ENCODE assay signal across 19 cellular contexts in the genomic region with DNA sequence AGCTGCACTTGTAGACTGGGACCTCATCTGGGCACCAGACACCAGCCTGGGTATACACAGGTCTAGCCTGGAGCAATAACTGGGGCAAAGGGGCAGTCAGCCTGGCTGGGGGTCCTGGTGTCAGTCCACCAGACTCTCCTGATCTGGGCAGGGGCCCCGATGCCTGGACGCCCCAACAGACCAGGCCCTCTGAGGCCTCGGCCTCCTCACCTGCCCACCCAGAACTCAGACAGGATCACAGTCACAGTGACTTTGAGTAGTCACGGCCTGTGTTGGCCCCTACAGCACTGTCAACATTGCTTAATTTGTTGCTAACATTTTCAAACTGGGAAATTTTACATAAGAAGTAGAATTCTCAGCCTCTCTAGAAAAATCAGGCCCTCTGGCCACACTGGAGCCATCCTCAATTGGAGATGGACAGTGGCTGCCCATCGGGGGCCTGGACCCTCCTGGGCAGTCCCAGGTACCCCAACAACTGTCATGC. TPM values are rescaled to one million over a fixed set of nuclear protein-coding genes. Genes with fewer than 3 reads are reported as not detected.
A peak's percentile ranks its signal among the peaks of the same experiment; 100 is the strongest.
DNase-seq lines count a peak whose midpoint lies in the region; ATAC-seq and TF ChIP-seq lines count a peak whose summit lies in the region.
"Had no signal": no experiment of that assay in that cellular context is flagged by ENCODE, and none has a peak within 500 bp of the region (broad histone marks: within the 10 kb centered on the region; RNA-seq: fewer than 3 reads in every experiment).

No MANE protein-coding gene starts in this region.

- no peaks in the 10 kb centered on the region for H3K79me1 ChIP-seq in neuronal stem cell (ENCODE audit: low read depth, low read length)

- H3K9me3 Mint-ChIP-seq in activated CD4-positive, alpha-beta T cell treated with anti-CD3 and anti-CD28 coated beads, Interleukin-2, amount 10 ng/mL, durations not matched to agents 7 days and 5 days, result no peaks in the 10 kb centered on the region
- no peaks in the 10 kb centered on the region for H3K9me3 Mint-ChIP-seq in activated naive CD8-positive, alpha-beta T cell treated with anti-CD3 and anti-CD28 coated beads, Interleukin-2, amount 50 U/mL, for 24 hours
- no peaks in the 10 kb centered on the region for H3K9me3 Mint-ChIP-seq in neural progenitor cell

- TF ChIP-seq CTCF in DOHH2 (IDR thresholded peaks at IDR 0.05; ENCODE audit: low read depth, low read length, poor library complexity, severe bottlenecking), result peak; percentile 6
- no peak for TF ChIP-seq CTCF in neural progenitor cell (IDR thresholded peaks at IDR 0.05)

- H3K9ac ChIP-seq in neuronal stem cell (ENCODE audit: low read depth, low read length, poor library complexity), result no peak overlapping the region
- no peak overlapping the region for H3K9ac ChIP-seq in neural progenitor cell
- H3K9ac ChIP-seq: parathyroid adenoma had no signal

- H3K4me2 ChIP-seq in DOHH2 (ENCODE audit: low read length), result no peak overlapping the region
- H3K4me2 ChIP-seq in neuronal stem cell (ENCODE audit: insufficient read depth, low read length, poor library complexity, severe bottlenecking), result no peak overlapping the region
- no peak overlapping the region for H3K4me2 ChIP-seq in neural progenitor cell
- H3K4me2 ChIP-seq: A549 had no signal

- no CpG with 5 or more reads among the region's 5 CpGs for WGBS in neuronal stem cell (ENCODE audit: extremely low coverage in 2 of 2, insufficient read length in 2 of 2, insufficient replicate concordance in 1 of 2), 2 donors

- no peaks in the 10 kb centered on the region for H3K27me3 Mint-ChIP-seq in activated CD4-positive, alpha-beta T cell treated with anti-CD3 and anti-CD28 coated beads, Interleukin-2, amount 10 ng/mL, durations not matched to agents 7 days and 5 days
- H3K27me3 Mint-ChIP-seq in activated naive CD8-positive, alpha-beta T cell treated with anti-CD3 and anti-CD28 coated beads, Interleukin-2, amount 50 U/mL, for 24 hours, result no peaks in the 10 kb centered on the region
- H3K27me3 Mint-ChIP-seq in neural progenitor cell (ENCODE audit: insufficient read depth, low read depth), result peaks cover 2% of the 10 kb centered on the region

- peak overlapping the region; percentile 66 for H2BK5ac ChIP-seq in neuronal stem cell (ENCODE audit: low read length)

- no peaks in the 10 kb centered on the region for H3K9me3 ChIP-seq in DOHH2 (ENCODE audit: control insufficient read depth, insufficient read depth, low read length)
- no peaks in the 10 kb centered on the region for H3K9me3 ChIP-seq in neuronal stem cell (replicated peaks in 1 of 2; ENCODE audit: control insufficient read depth in 2 of 2, insufficient read depth in 1 of 2, low read depth in 1 of 2, low read length in 2 of 2)
- H3K9me3 ChIP-seq in neural progenitor cell (ENCODE audit: low read depth), result no peaks in the 10 kb centered on the region
- H3K9me3 ChIP-seq: A549, mucosa of descending colon, suprapubic skin had no signal

- H3K36me3 Mint-ChIP-seq in activated CD4-positive, alpha-beta T cell treated with anti-CD3 and anti-CD28 coated beads, Interleukin-2, amount 10 ng/mL, durations not matched to agents 7 days and 5 days (ENCODE audit: low read depth), result peaks cover 52% of the 10 kb centered on the region
- peaks cover 16% of the 10 kb centered on the region for H3K36me3 Mint-ChIP-seq in activated naive CD8-positive, alpha-beta T cell treated with anti-CD3 and anti-CD28 coated beads, Interleukin-2, amount 50 U/mL, for 24 hours (ENCODE audit: low read depth)
- peaks cover 7% of the 10 kb centered on the region for H3K36me3 Mint-ChIP-seq in neural progenitor cell

- H3K4me1 ChIP-seq in DOHH2 (ENCODE audit: control insufficient read depth, low read length) (peaks cover 19% of the 10 kb centered on the region), neuronal stem cell (ENCODE audit: control insufficient read depth in 2 of 2, insufficient read depth in 1 of 2, low read depth in 1 of 2, low read length in 2 of 2) (peaks cover 11% of the 10 kb centered on the region in 2 donors), neural progenitor cell (peaks cover 6% of the 10 kb centered on the region)

- POLR2A ChIA-PET in activated CD4-positive, alpha-beta T cell treated with anti-CD3 and anti-CD28 coated beads, Interleukin-2, amount 10 ng/mL, durations not matched to agents 7 days and 5 days (lab: Charles Lee), result no interaction called here

- no peaks in the 10 kb centered on the region for H3K27me3 ChIP-seq in DOHH2 (ENCODE audit: control insufficient read depth, low read length)
- H3K27me3 ChIP-seq in neuronal stem cell (ENCODE audit: control insufficient read depth in 3 of 3, insufficient read depth in 3 of 3, low read depth in 1 of 3, low read length in 3 of 3), result no peaks in the 10 kb centered on the region
- H3K27me3 ChIP-seq in neural progenitor cell, result no peaks in the 10 kb centered on the region
- H3K27me3 ChIP-seq: suprapubic skin had no signal

- H4K91ac ChIP-seq in neuronal stem cell (ENCODE audit: low read depth, low read length, poor library complexity), result no peak overlapping the region

- H3F3A ChIP-seq in DOHH2 (ENCODE audit: control insufficient read depth, insufficient read depth) (0 out of 2 replicates have a peak, but pooled peaks cover under 1% of the 10 kb centered on the region), neural progenitor cell (ENCODE audit: low read depth) (no peaks in the 10 kb centered on the region)

- peak overlapping the region; percentile 5 for H2BK15ac ChIP-seq in neuronal stem cell (ENCODE audit: low read length)

- H3K4me3 ChIP-seq in DOHH2 (ENCODE audit: low read length) (no peak overlapping the region), neuronal stem cell (ENCODE audit: low read length in 2 of 2) (no peak overlapping the region), neural progenitor cell (no peak overlapping the region)
- H3K4me3 ChIP-seq: A549, mucosa of descending colon, suprapubic skin had no signal

- peaks cover 63% of the 10 kb centered on the region for H3K4me1 Mint-ChIP-seq in activated CD4-positive, alpha-beta T cell treated with anti-CD3 and anti-CD28 coated beads, Interleukin-2, amount 10 ng/mL, durations not matched to agents 7 days and 5 days
- peaks cover 52% of the 10 kb centered on the region for H3K4me1 Mint-ChIP-seq in activated naive CD8-positive, alpha-beta T cell treated with anti-CD3 and anti-CD28 coated beads, Interleukin-2, amount 50 U/mL, for 24 hours
- peaks cover 9% of the 10 kb centered on the region for H3K4me1 Mint-ChIP-seq in neural progenitor cell

- peak overlapping the region; percentile 24 for H2AK5ac ChIP-seq in neuronal stem cell (ENCODE audit: low read depth, low read length)

- peak overlapping the region; percentile 25 for H3K27ac Mint-ChIP-seq in activated CD4-positive, alpha-beta T cell treated with anti-CD3 and anti-CD28 coated beads, Interleukin-2, amount 10 ng/mL, durations not matched to agents 7 days and 5 days
- peak overlapping the region; percentile 59 for H3K27ac Mint-ChIP-seq in activated naive CD8-positive, alpha-beta T cell treated with anti-CD3 and anti-CD28 coated beads, Interleukin-2, amount 50 U/mL, for 24 hours
- H3K27ac Mint-ChIP-seq in neural progenitor cell, result no peak overlapping the region

- no peak overlapping the region for H3K23ac ChIP-seq in neuronal stem cell (ENCODE audit: low read depth, low read length, poor library complexity)

- H4K8ac ChIP-seq in neuronal stem cell (ENCODE audit: low read depth, low read length), result no peak overlapping the region

- no peak overlapping the region for H3K14ac ChIP-seq in neuronal stem cell (ENCODE audit: low read length)

- no peaks in the 10 kb centered on the region; the same call in 1 of the 2 replicates for H4K20me1 ChIP-seq in DOHH2 (ENCODE audit: control insufficient read depth, insufficient read depth, low read depth, low read length)
- H4K20me1 ChIP-seq in neural progenitor cell (ENCODE audit: low read depth), result peaks cover 5% of the 10 kb centered on the region

- H3K27ac ChIP-seq in DOHH2 (ENCODE audit: low read depth, low read length) (no peak overlapping the region), neuronal stem cell (replicated peaks; ENCODE audit: low read length) (no peak overlapping the region), neural progenitor cell (no peak overlapping the region)
- H3K27ac ChIP-seq: A549, HL-60, parathyroid adenoma, suprapubic skin had no signal

- H2BK120ac ChIP-seq in neuronal stem cell (ENCODE audit: low read depth, low read length), result no peak overlapping the region

- no peak overlapping the region for H3K4ac ChIP-seq in neuronal stem cell (ENCODE audit: low read length)

- no peaks in the 10 kb centered on the region for H3K9me2 ChIP-seq in DOHH2 (replicated peaks; ENCODE audit: control insufficient read depth, low read length)

- H3K36me3 ChIP-seq in DOHH2 (ENCODE audit: control insufficient read depth, low read length) (peaks cover 45% of the 10 kb centered on the region), neuronal stem cell (replicated peaks in 1 of 2; ENCODE audit: control insufficient read depth in 2 of 2, insufficient read depth in 2 of 2, low read length in 2 of 2) (peaks cover 14 to 41% of the 10 kb centered on the region in 2 donors), neural progenitor cell (no peaks in the 10 kb centered on the region)

- H3K4me3 Mint-ChIP-seq in activated CD4-positive, alpha-beta T cell treated with anti-CD3 and anti-CD28 coated beads, Interleukin-2, amount 10 ng/mL, durations not matched to agents 7 days and 5 days, result no peak overlapping the region
- no peak overlapping the region for H3K4me3 Mint-ChIP-seq in activated naive CD8-positive, alpha-beta T cell treated with anti-CD3 and anti-CD28 coated beads, Interleukin-2, amount 50 U/mL, for 24 hours
- H3K4me3 Mint-ChIP-seq in neural progenitor cell, result no peak overlapping the region

- H3K18ac ChIP-seq in neuronal stem cell (ENCODE audit: low read length), result no peak overlapping the region

- no peak for DNase-seq in activated CD4-positive, alpha-beta T cell treated with anti-CD3 and anti-CD28 coated beads, Interleukin-2, amount 10 ng/mL, durations not matched to agents 7 days and 5 days
- DNase-seq in activated CD4-positive, alpha-beta T cell treated with anti-CD3 and anti-CD28 coated beads for 48 hours, result no peak
- no peak for DNase-seq in activated naive CD8-positive, alpha-beta T cell treated with anti-CD3 and anti-CD28 coated beads, Interleukin-2, amount 50 U/mL, for 24 hours
- no peak for DNase-seq in neuronal stem cell (ENCODE audit: low spot score)
- no peak for DNase-seq in NAMALWA (ENCODE audit: low spot score)
- no peak for DNase-seq in posterior vena cava (ENCODE audit: low spot score)
- DNase-seq in neural progenitor cell (ENCODE audit: low spot score), result no peak
- DNase-seq: amniotic stem cell, COR-L47, glutamatergic neuron, islet precursor cell, KG1, NCI-H1436 had no signal

- ATAC-seq in activated naive CD8-positive, alpha-beta T cell treated with anti-CD3 and anti-CD28 coated beads, Interleukin-2, amount 50 U/mL, for 24 hours, result no peak
- ATAC-seq: A549, mucosa of descending colon had no signal

- H2BK12ac ChIP-seq in neuronal stem cell (ENCODE audit: low read length), result no peak overlapping the region

- CTCF ChIA-PET in activated CD4-positive, alpha-beta T cell treated with anti-CD3 and anti-CD28 coated beads, Interleukin-2, amount 10 ng/mL, durations not matched to agents 7 days and 5 days (lab: Charles Lee), result interaction anchor here (1.5 to 5.3 kb wide), 10 partner anchors 13 to 215 kb away, joined by 5 to 81 read pairs (median 12); a partner anchor contains a TSS

- H3K79me2 ChIP-seq in DOHH2 (ENCODE audit: control insufficient read depth, low read length) (peaks cover 24% of the 10 kb centered on the region), neural progenitor cell (ENCODE audit: low read depth) (no peaks in the 10 kb centered on the region)
- H3K79me2 ChIP-seq: parathyroid adenoma had no signal

- H2AFZ ChIP-seq in neuronal stem cell (ENCODE audit: low read length) (no peak overlapping the region), neural progenitor cell (replicated peaks) (no peak overlapping the region)
- H2AFZ ChIP-seq: parathyroid adenoma had no signal

- intact Hi-C loops in posterior vena cava (cut with DNase I), result loop anchor here in 1 of 2 donors (5.0 kb wide), 1 partner anchor 449 kb away; no protein-coding TSS in a partner anchor

RNA-seq across cellular contexts. Expression of a gene that starts 5.8 kb away (rescaled TPM):
- 100 to 1,000 TPM; 117 to 119 TPM for total RNA-seq in activated CD4-positive, alpha-beta T cell treated with anti-CD3 and anti-CD28 coated beads, Interleukin-2, amount 10 ng/mL, durations not matched to agents 7 days and 5 days
- 21.7 TPM for polyA plus RNA-seq in neuronal stem cell (2013, experiment 1 of 2)
- polyA plus RNA-seq in neuronal stem cell (2013, experiment 2 of 2), result 20.9 TPM
- 10 to 100 TPM; 40.0 to 51.0 TPM for total RNA-seq in posterior vena cava
- total RNA-seq in neural progenitor cell (ENCODE audit: low replicate concordance), result 21.9 and 44.9 TPM in 2 replicates

RNA-seq across cellular contexts. Expression of a gene that starts 7.7 kb away (rescaled TPM):
- total RNA-seq in activated CD4-positive, alpha-beta T cell treated with anti-CD3 and anti-CD28 coated beads, Interleukin-2, amount 10 ng/mL, durations not matched to agents 7 days and 5 days, result under 1 TPM; 0.55 to 0.65 TPM
- polyA plus RNA-seq in neuronal stem cell (2013, experiment 1 of 2), result 0.04 TPM
- polyA plus RNA-seq in neuronal stem cell (2013, experiment 2 of 2), result 0.10 TPM
- total RNA-seq in posterior vena cava (under 1 TPM; 0.46 to 0.52 TPM), neural progenitor cell (ENCODE audit: low replicate concordance) (not detected in 2 replicates)

RNA-seq across cellular contexts. Expression of a gene that starts 12.4 kb away (rescaled TPM):
- 10 to 100 TPM; 82.2 to 92.7 TPM for total RNA-seq in activated CD4-positive, alpha-beta T cell treated with anti-CD3 and anti-CD28 coated beads, Interleukin-2, amount 10 ng/mL, durations not matched to agents 7 days and 5 days
- 3.5 TPM for polyA plus RNA-seq in neuronal stem cell (2013, experiment 1 of 2)
- 3.7 TPM for polyA plus RNA-seq in neuronal stem cell (2013, experiment 2 of 2)
- 10 to 100 TPM; 21.1 to 28.8 TPM for total RNA-seq in posterior vena cava
- 1.1 and 3.1 TPM in 2 replicates for total RNA-seq in neural progenitor cell (ENCODE audit: low replicate concordance)

RNA-seq across cellular contexts. Expression of a gene that starts 35.2 kb away (rescaled TPM):
- 10 to 100 TPM; 47.5 to 58.4 TPM for total RNA-seq in activated CD4-positive, alpha-beta T cell treated with anti-CD3 and anti-CD28 coated beads, Interleukin-2, amount 10 ng/mL, durations not matched to agents 7 days and 5 days
- 37.3 TPM for polyA plus RNA-seq in neuronal stem cell (2013, experiment 1 of 2)
- polyA plus RNA-seq in neuronal stem cell (2013, experiment 2 of 2), result 36.5 TPM
- 10 to 100 TPM; 28.5 to 31.4 TPM for total RNA-seq in posterior vena cava
- total RNA-seq in neural progenitor cell (ENCODE audit: low replicate concordance), result 35.0 and 54.9 TPM in 2 replicates

RNA-seq across cellular contexts. Expression of a gene that starts 45.3 kb away (rescaled TPM):
- total RNA-seq in activated CD4-positive, alpha-beta T cell treated with anti-CD3 and anti-CD28 coated beads, Interleukin-2, amount 10 ng/mL, durations not matched to agents 7 days and 5 days, result 100 to 1,000 TPM; 140 to 143 TPM
- 37.2 TPM for polyA plus RNA-seq in neuronal stem cell (2013, experiment 1 of 2)
- 38.6 TPM for polyA plus RNA-seq in neuronal stem cell (2013, experiment 2 of 2)
- total RNA-seq in posterior vena cava (10 to 100 TPM; 58.4 to 72.6 TPM), neural progenitor cell (ENCODE audit: low replicate concordance) (45.4 and 49.2 TPM in 2 replicates)
